Comparison of ENCODE assay signal across 17 cellular contexts in genomic region chr5:76522103-76522942, GRCh38.
DNase-seq lines count a peak whose midpoint lies in the region; ATAC-seq and TF ChIP-seq lines count a peak whose summit lies in the region.
"Had no signal": no experiment of that assay in that cellular context is flagged by ENCODE, and none has a peak within 500 bp of the region (broad histone marks: within the 10 kb centered on the region; RNA-seq: fewer than 3 reads in every experiment).

No MANE protein-coding gene starts in this region.

- H3K27ac Mint-ChIP-seq in activated CD4-positive, alpha-beta memory T cell treated with anti-CD3 and anti-CD28 coated beads for 36 hours: peak overlapping the region; percentile 91
- H3K27ac Mint-ChIP-seq in activated CD4-positive, alpha-beta memory T cell treated with anti-CD3 and anti-CD28 coated beads, Interleukin-2, amount 10 ng/mL, durations not matched to agents 7 days and 5 days: no peak overlapping the region
- H3K27ac Mint-ChIP-seq: HFFc6 had no signal

- 76% methylated on average over 11 of the region's 11 CpGs for WGBS in hepatocyte (ENCODE audit: low lambda C conversion rate, missing lambda C conversion rate)
- WGBS in stomach, 5 donors: 50 to 71% (median 65%) methylated on average over 11 of the region's 11 CpGs

- CTCF ChIA-PET in activated CD4-positive, alpha-beta memory T cell treated with anti-CD3 and anti-CD28 coated beads for 36 hours (lab: Charles Lee): interaction anchor here (0.5 to 2.7 kb wide), 7 partner anchors 19 to 118 kb away, joined by 3 to 19 read pairs (median 3); no protein-coding TSS in a partner anchor
- CTCF ChIA-PET in activated CD4-positive, alpha-beta memory T cell treated with anti-CD3 and anti-CD28 coated beads, Interleukin-2, amount 10 ng/mL, durations not matched to agents 7 days and 5 days (lab: Charles Lee): interaction anchor here (0.9 kb wide), 1 partner anchor 21 kb away, joined by 3 read pairs; no protein-coding TSS in a partner anchor

- H3K9me3 ChIP-seq in MM.1S (replicated peaks; ENCODE audit: insufficient read depth, low read length) (no peaks in the 10 kb centered on the region), hepatocyte (ENCODE audit: low read depth) (no peaks in the 10 kb centered on the region), stomach (no peaks in the 10 kb centered on the region), WERI-Rb-1 (ENCODE audit: severe bottlenecking) (peaks cover 4% of the 10 kb centered on the region)
- H3K9me3 ChIP-seq: esophagus squamous epithelium, MG63 had no signal

- peaks cover 5% of the 10 kb centered on the region; the same call in 1 of the 2 replicates for H3F3A ChIP-seq in MM.1S (ENCODE audit: insufficient read depth, low read length)

- no peak overlapping the region for H3K4me3 Mint-ChIP-seq in activated CD4-positive, alpha-beta memory T cell treated with anti-CD3 and anti-CD28 coated beads for 36 hours
- no peak overlapping the region for H3K4me3 Mint-ChIP-seq in activated CD4-positive, alpha-beta memory T cell treated with anti-CD3 and anti-CD28 coated beads, Interleukin-2, amount 10 ng/mL, durations not matched to agents 7 days and 5 days
- H3K4me3 Mint-ChIP-seq: dendritic cell treated with granulocyte-macrophage colony-stimulating factor and Interleukin-4, amounts not matched to agents 40 ng/mL and 50 ng/mL, for 4 days; HFFc6 had no signal

- H3K27ac ChIP-seq in MM.1S (ENCODE audit: low read length) (peak overlapping the region; percentile 72; the same call in 1 of the 2 replicates), hepatocyte (peak overlapping the region; percentile 67), stomach (peak overlapping the region; percentile 50 to 79 (median 60)), WERI-Rb-1 (no peak overlapping the region)
- H3K27ac ChIP-seq: esophagus squamous epithelium had no signal

- H3K4me1 Mint-ChIP-seq in activated CD4-positive, alpha-beta memory T cell treated with anti-CD3 and anti-CD28 coated beads for 36 hours (ENCODE audit: low read depth): peaks cover 83% of the 10 kb centered on the region
- peaks cover 48% of the 10 kb centered on the region for H3K4me1 Mint-ChIP-seq in activated CD4-positive, alpha-beta memory T cell treated with anti-CD3 and anti-CD28 coated beads, Interleukin-2, amount 10 ng/mL, durations not matched to agents 7 days and 5 days

- DNase-seq in activated CD4-positive, alpha-beta memory T cell treated with anti-CD3 and anti-CD28 coated beads for 36 hours: no peak
- DNase-seq in activated CD4-positive, alpha-beta memory T cell treated with anti-CD3 and anti-CD28 coated beads, Interleukin-2, amount 10 ng/mL, durations not matched to agents 7 days and 5 days: no peak
- DNase-seq in MM.1S (no peak), hepatocyte (ENCODE audit: low spot score) (peak; percentile 41), stomach (no peak), WERI-Rb-1 (no peak), CD1c-positive myeloid dendritic cell (ENCODE audit: extremely low spot score) (no peak)
- DNase-seq: amniotic stem cell; esophagus squamous epithelium; NK-92 treated with Interleukin-12 subunit alpha and Interleukin-12 subunit beta, amount 100 ng/mL, for 24 hours; stimulated activated naive CD4-positive, alpha-beta T cell treated with Interleukin-2 at 50 U/mL for 16 hours had no signal

- H3K4me2 ChIP-seq in MM.1S (ENCODE audit: low read depth, low read length): no peak overlapping the region
- peak overlapping the region; percentile 32 for H3K4me2 ChIP-seq in hepatocyte

- H2AFZ ChIP-seq in MM.1S (ENCODE audit: low read length): no peak overlapping the region
- H2AFZ ChIP-seq in hepatocyte: no peak overlapping the region

- H3K4me1 ChIP-seq in MM.1S (ENCODE audit: low read length): peaks cover 14% of the 10 kb centered on the region
- peaks cover 43% of the 10 kb centered on the region for H3K4me1 ChIP-seq in hepatocyte (ENCODE audit: insufficient read depth)
- H3K4me1 ChIP-seq in stomach: peaks cover 0 to 47% (median 19%) of the 10 kb centered on the region in 4 donors

- H3K9me3 Mint-ChIP-seq in activated CD4-positive, alpha-beta memory T cell treated with anti-CD3 and anti-CD28 coated beads for 36 hours: peaks cover 6% of the 10 kb centered on the region
- no peaks in the 10 kb centered on the region for H3K9me3 Mint-ChIP-seq in activated CD4-positive, alpha-beta memory T cell treated with anti-CD3 and anti-CD28 coated beads, Interleukin-2, amount 10 ng/mL, durations not matched to agents 7 days and 5 days
- H3K9me3 Mint-ChIP-seq: dendritic cell treated with granulocyte-macrophage colony-stimulating factor and Interleukin-4, amounts not matched to agents 40 ng/mL and 50 ng/mL, for 4 days; HFFc6 had no signal

- H4K20me1 ChIP-seq in MM.1S (ENCODE audit: insufficient read depth, low read length) (no peaks in the 10 kb centered on the region), hepatocyte (ENCODE audit: insufficient read depth, poor library complexity, severe bottlenecking) (no peaks in the 10 kb centered on the region)

- intact Hi-C loops in activated CD4-positive, alpha-beta memory T cell treated with anti-CD3 and anti-CD28 coated beads for 36 hours (cut with micrococcal nuclease): loop anchor here (5.0 kb wide), 1 partner anchor 1890 kb away; no protein-coding TSS in a partner anchor
- intact Hi-C loops in stomach (cut with DNase I; ENCODE audit: low total_unique reads): no loop called here

- POLR2A ChIA-PET in activated CD4-positive, alpha-beta memory T cell treated with anti-CD3 and anti-CD28 coated beads for 36 hours (lab: Charles Lee): interaction anchor here (1.0 to 3.3 kb wide), 5 partner anchors 8 to 119 kb away, joined by 3 to 19 read pairs (median 4); partner anchors contain the start of gene IQGAP2
- POLR2A ChIA-PET in activated CD4-positive, alpha-beta memory T cell treated with anti-CD3 and anti-CD28 coated beads, Interleukin-2, amount 10 ng/mL, durations not matched to agents 7 days and 5 days (lab: Charles Lee): interaction anchor here (2.0 kb wide), 2 partner anchors 20 to 25 kb away, joined by 7 to 10 read pairs; no protein-coding TSS in a partner anchor

- no peaks in the 10 kb centered on the region for H3K9me2 ChIP-seq in MM.1S (replicated peaks; ENCODE audit: insufficient read depth, low read length)
- H3K9me2 ChIP-seq in hepatocyte (replicated peaks; ENCODE audit: insufficient read depth): no peaks in the 10 kb centered on the region

- H3K27me3 Mint-ChIP-seq in activated CD4-positive, alpha-beta memory T cell treated with anti-CD3 and anti-CD28 coated beads for 36 hours: no peaks in the 10 kb centered on the region
- H3K27me3 Mint-ChIP-seq in activated CD4-positive, alpha-beta memory T cell treated with anti-CD3 and anti-CD28 coated beads, Interleukin-2, amount 10 ng/mL, durations not matched to agents 7 days and 5 days: no peaks in the 10 kb centered on the region
- H3K27me3 Mint-ChIP-seq: dendritic cell treated with granulocyte-macrophage colony-stimulating factor and Interleukin-4, amounts not matched to agents 40 ng/mL and 50 ng/mL, for 4 days had no signal

- no peak for ATAC-seq in HG03460 (IDR thresholded peaks at IDR 0.05; ENCODE audit: unreplicated experiment)
- ATAC-seq: Right ventricle myocardium inferior, sciatic nerve had no signal

- no peaks in the 10 kb centered on the region for H3K27me3 ChIP-seq in MM.1S (replicated peaks; ENCODE audit: insufficient read depth, low read length)
- H3K27me3 ChIP-seq in hepatocyte: no peaks in the 10 kb centered on the region
- no peaks in the 10 kb centered on the region for H3K27me3 ChIP-seq in stomach
- no peaks in the 10 kb centered on the region for H3K27me3 ChIP-seq in WERI-Rb-1 (ENCODE audit: insufficient read depth, low read depth, severe bottlenecking)
- H3K27me3 ChIP-seq: esophagus squamous epithelium, MG63 had no signal

- TF ChIP-seq CTCF in MM.1S (IDR thresholded peaks at IDR 0.05; ENCODE audit: low read length): no peak
- TF ChIP-seq CTCF in hepatocyte (IDR thresholded peaks at IDR 0.05; ENCODE audit: poor library complexity): no peak
- TF ChIP-seq CTCF in stomach (IDR thresholded peaks at IDR 0.05): no peak
- no peak for TF ChIP-seq CTCF in WERI-Rb-1 (IDR thresholded peaks at IDR 0.05; ENCODE audit: low read depth, low read length)

- H3K79me2 ChIP-seq in MM.1S (ENCODE audit: low read length): peaks cover 83% of the 10 kb centered on the region
- H3K79me2 ChIP-seq in hepatocyte: peaks cover 28% of the 10 kb centered on the region

- H3K36me3 Mint-ChIP-seq in activated CD4-positive, alpha-beta memory T cell treated with anti-CD3 and anti-CD28 coated beads for 36 hours: peaks cover 5% of the 10 kb centered on the region
- peaks cover 30% of the 10 kb centered on the region for H3K36me3 Mint-ChIP-seq in activated CD4-positive, alpha-beta memory T cell treated with anti-CD3 and anti-CD28 coated beads, Interleukin-2, amount 10 ng/mL, durations not matched to agents 7 days and 5 days (ENCODE audit: low read depth)

- TF ChIP-seq EP300 in stomach (IDR thresholded peaks at IDR 0.05): no peak

- no peaks in the 10 kb centered on the region for H3K36me3 ChIP-seq in MM.1S (replicated peaks; ENCODE audit: insufficient read depth, low read length)
- H3K36me3 ChIP-seq in hepatocyte (replicated peaks; ENCODE audit: insufficient read depth, low read depth): no peaks in the 10 kb centered on the region
- H3K36me3 ChIP-seq in stomach: no peaks in the 10 kb centered on the region
- no peaks in the 10 kb centered on the region for H3K36me3 ChIP-seq in WERI-Rb-1
- H3K36me3 ChIP-seq: esophagus squamous epithelium, MG63 had no signal

- H3K4me3 ChIP-seq in MM.1S (ENCODE audit: low read length): no peak overlapping the region
- H3K4me3 ChIP-seq in hepatocyte: no peak overlapping the region
- no peak overlapping the region for H3K4me3 ChIP-seq in stomach
- H3K4me3 ChIP-seq in WERI-Rb-1 (ENCODE audit: low read depth, low read length): no peak overlapping the region
- H3K4me3 ChIP-seq: esophagus squamous epithelium, MG63 had no signal

- no peak for TF ChIP-seq POLR2A in stomach (IDR thresholded peaks at IDR 0.05)

- H3K9ac ChIP-seq in MM.1S (ENCODE audit: low read length): no peak overlapping the region; the same call in 1 of the 2 replicates
